In the genomic region with DNA sequence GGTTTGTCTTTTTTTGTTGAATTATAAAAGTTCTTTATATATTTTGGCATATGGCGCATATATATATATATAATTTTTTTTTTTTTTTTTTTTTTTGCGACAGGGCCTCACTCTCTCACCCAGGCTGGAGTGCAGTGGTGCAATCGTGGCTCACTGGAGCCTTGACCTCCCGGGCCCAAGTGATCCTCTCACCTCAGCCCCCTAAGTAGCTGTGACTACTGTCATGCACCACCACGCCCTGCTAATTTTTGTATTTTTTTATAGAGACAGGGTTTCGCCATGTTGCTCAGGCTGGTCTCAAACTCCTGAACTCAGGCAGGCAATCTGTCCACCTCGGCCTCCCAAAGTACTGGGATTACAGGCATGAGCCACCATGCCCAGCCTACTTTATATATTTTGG, we compare ENCODE assay signal across 10 cellular contexts. TPM values are rescaled to one million over a fixed set of nuclear protein-coding genes. Genes with fewer than 3 reads are reported as not detected.
"Had no signal": no experiment of that assay in that cellular context is flagged by ENCODE, and none has a peak within 500 bp of the region (broad histone marks: within the 10 kb centered on the region; RNA-seq: fewer than 3 reads in every experiment).

No MANE protein-coding gene starts in this region.

RNA-seq across cellular contexts. Expression of a gene that starts 29.4 kb away (rescaled TPM):
- total RNA-seq: activated CD4-positive, alpha-beta memory T cell treated with anti-CD3 and anti-CD28 coated beads, Interleukin-2, amount 10 ng/mL, durations not matched to agents 7 days and 5 days; activated naive CD4-positive, alpha-beta T cell treated with anti-CD3 and anti-CD28 coated beads for 36 hours; body of pancreas; fibroblast of lung; glomerular endothelial cell; pulmonary artery endothelial cell; skeletal muscle tissue; temporal lobe; uterus; WTC11 had no signal
